Comparison of ENCODE assay signal across 19 cellular contexts in genomic region chrX:101682723-101683122, GRCh38. TPM values are rescaled to one million over a fixed set of nuclear protein-coding genes. Genes with fewer than 3 reads are reported as not detected.
A peak's percentile ranks its signal among the peaks of the same experiment; 100 is the strongest.
DNase-seq lines count a peak whose midpoint lies in the region; ATAC-seq, FAIRE-seq and TF ChIP-seq lines count a peak whose summit lies in the region.
"Had no signal": no experiment of that assay in that cellular context is flagged by ENCODE, and none has a peak within 500 bp of the region (broad histone marks: within the 10 kb centered on the region; RNA-seq: fewer than 3 reads in every experiment).

No MANE protein-coding gene starts in this region.

- H3K4me3 ChIP-seq in HUES48 (ENCODE audit: low read depth, low read length) (no peak overlapping the region), H1 (ENCODE audit: extremely low read depth in 1 of 4, insufficient read depth in 2 of 4, low read depth in 3 of 4, low read length in 4 of 4) (no peak overlapping the region), HepG2 (replicated peaks in 1 of 3; ENCODE audit: insufficient read depth in 1 of 3, low read depth in 2 of 3, low read length in 3 of 3) (no peak overlapping the region)
- no peak overlapping the region for H3K4me3 ChIP-seq in effector memory CD4-positive, alpha-beta T cell (ENCODE audit: insufficient read depth, low read depth, low read length, poor library complexity, severe bottlenecking)
- H3K4me3 ChIP-seq: adrenal gland, thoracic aorta had no signal

- H3K9me3 ChIP-seq in HUES48 (ENCODE audit: control insufficient read depth, insufficient read depth, low read length) (no peaks in the 10 kb centered on the region), H1 (ENCODE audit: insufficient read depth in 2 of 2, low read depth in 1 of 2, low read length in 1 of 2) (no peaks in the 10 kb centered on the region), HepG2 (ENCODE audit: low read length) (no peaks in the 10 kb centered on the region)
- H3K9me3 ChIP-seq in effector memory CD4-positive, alpha-beta T cell (ENCODE audit: control insufficient read depth, low read length), result no peaks in the 10 kb centered on the region
- H3K9me3 ChIP-seq: adrenal gland, thoracic aorta had no signal

- H2BK20ac ChIP-seq in H1 (ENCODE audit: low read length), result no peak overlapping the region

- H3K56ac ChIP-seq in H1 (replicated peaks; ENCODE audit: insufficient read length, low read depth, low read length), result no peak overlapping the region

- peak; percentile 4 for DNase-seq in Ammon's horn (ENCODE audit: low spot score)
- DNase-seq in H1 (ENCODE audit: low read depth in 1 of 2, low spot score in 2 of 2), result no peak
- DNase-seq in myocyte (ENCODE audit: low read depth), result peak; percentile 18
- no peak for DNase-seq in HepG2 (ENCODE audit: low spot score)
- DNase-seq in central memory CD4-positive, alpha-beta T cell, result no peak
- no peak for DNase-seq in HCEC 1CT
- DNase-seq in effector memory CD4-positive, alpha-beta T cell, result no peak
- DNase-seq: activated CD4-positive, alpha-beta T cell treated with anti-CD3 and anti-CD28 coated beads, Interleukin-2, amount 50 U/mL, for 1 hour; activated CD8-positive, alpha-beta memory T cell treated with anti-CD3 and anti-CD28 coated beads, Interleukin-2, amount 50 U/mL, for 48 hours; activated effector memory CD4-positive, alpha-beta T cell treated with Interleukin-2 at 50 U/mL for 16 hours; adrenal gland; DMS79 treated with DMSO at 0.1 percent for 48 hours; effector CD4-positive, alpha-beta T cell; NCI-H1694 treated with DMSO at 0.1 percent for 48 hours; NCI-H82; OCI-M1 had no signal

- no peaks in the 10 kb centered on the region for H4K20me1 ChIP-seq in H1 (replicated peaks in 1 of 2; ENCODE audit: control insufficient read depth in 1 of 2, insufficient read depth in 2 of 2, low read length in 2 of 2)
- no peaks in the 10 kb centered on the region for H4K20me1 ChIP-seq in HepG2 (ENCODE audit: insufficient read depth, low read length)

- TF ChIP-seq CTCF in H1 (IDR thresholded peaks at IDR 0.05; ENCODE audit: control extremely low read depth in 1 of 3, insufficient read depth in 1 of 3, low read depth in 1 of 3, low read length in 3 of 3) (no peak), HepG2 (CRISPR knock-in tag; IDR thresholded peaks at IDR 0.05) (no peak)

- H3K79me2 ChIP-seq in H1 (ENCODE audit: control insufficient read depth in 1 of 2, insufficient read depth in 2 of 2, low read length in 2 of 2) (no peaks in the 10 kb centered on the region), HepG2 (ENCODE audit: insufficient read depth, low read length) (no peaks in the 10 kb centered on the region)

- H2BK120ac ChIP-seq in H1 (replicated peaks; ENCODE audit: low read depth, low read length), result no peak overlapping the region

- no peak for TF ChIP-seq EP300 in H1 (IDR thresholded peaks at IDR 0.05; ENCODE audit: borderline replicate concordance in 1 of 2, low read depth in 2 of 2, low read length in 2 of 2)
- no peak for TF ChIP-seq EP300 in HepG2 (IDR thresholded peaks at IDR 0.05; ENCODE audit: low read depth in 2 of 2, low read length in 2 of 2)
- no peak for TF ChIP-seq EP300 in HepG2 (CRISPR knock-in tag; IDR thresholded peaks at IDR 0.05; ENCODE audit: borderline replicate concordance)

- no peak overlapping the region for H2AK5ac ChIP-seq in H1 (ENCODE audit: low read depth, low read length)

- no peak overlapping the region for H3K4ac ChIP-seq in H1 (replicated peaks; ENCODE audit: insufficient read length, low read depth, low read length)

- no peaks in the 10 kb centered on the region for H3K79me1 ChIP-seq in H1 (ENCODE audit: low read depth, low read length)

- H3K4me1 ChIP-seq in HUES48 (ENCODE audit: control insufficient read depth, insufficient read depth, low read length), result peaks cover 32% of the 10 kb centered on the region
- H3K4me1 ChIP-seq in H1 (replicated peaks in 1 of 4; ENCODE audit: control insufficient read depth in 3 of 4, insufficient read depth in 4 of 4, low read length in 3 of 4), result peaks cover 0 to 5% (median 0%) of the 10 kb centered on the region in 4 experiments; a peak in 3 of 7 replicates
- H3K4me1 ChIP-seq in HepG2 (ENCODE audit: insufficient read depth, low read length), result no peaks in the 10 kb centered on the region
- no peaks in the 10 kb centered on the region for H3K4me1 ChIP-seq in effector memory CD4-positive, alpha-beta T cell (ENCODE audit: control insufficient read depth, insufficient read depth, low read length, poor library complexity, severe bottlenecking)
- H3K4me1 ChIP-seq: adrenal gland had no signal

- TF ChIP-seq RAD21 in H1 (IDR thresholded peaks at IDR 0.05 in 1 of 2, conservative IDR thresholded peaks at IDR 0.05 in 1 of 2; ENCODE audit: low read depth in 2 of 2, low read length in 2 of 2), result no peak
- TF ChIP-seq RAD21 in HepG2 (CRISPR knock-in tag; IDR thresholded peaks at IDR 0.05), result no peak

- FAIRE-seq in H1 (lab: Jason Lieb, UNC) (no peak), HepG2 (lab: Jason Lieb, UNC) (no peak)
- FAIRE-seq: keratinocyte had no signal

- H3K9ac ChIP-seq in HUES48 (ENCODE audit: low read depth, low read length) (no peak overlapping the region), H1 (replicated peaks in 1 of 4; ENCODE audit: extremely low read depth in 1 of 4, low read depth in 3 of 4, low read length in 3 of 4) (no peak overlapping the region), HepG2 (ENCODE audit: insufficient read depth, low read depth, low read length) (no peak overlapping the region)

- H3K23me2 ChIP-seq in H1 (ENCODE audit: low read depth, low read length), result no peaks in the 10 kb centered on the region

- no peak overlapping the region for H3K18ac ChIP-seq in H1 (ENCODE audit: extremely low read depth, low read length)

- no peak overlapping the region for H4K91ac ChIP-seq in H1 (replicated peaks; ENCODE audit: insufficient read length, low read length)

- in situ Hi-C loops in HepG2 (cut with HindIII; ENCODE audit: extremely low pct_ligation_motif_present, low pct_unique_long_range_greater_than_20kb), result no loop called here

- ATAC-seq in HepG2, result no peak

- H3K23ac ChIP-seq in H1 (ENCODE audit: insufficient read length), result no peak overlapping the region

- H3K27ac ChIP-seq in HUES48 (ENCODE audit: low read depth, low read length) (peak overlapping the region; percentile 72), H1 (ENCODE audit: low read depth, low read length) (no peak overlapping the region), HepG2 (ENCODE audit: extremely low read length, insufficient read depth, low read length) (no peak overlapping the region)
- H3K27ac ChIP-seq in effector memory CD4-positive, alpha-beta T cell (ENCODE audit: insufficient read depth, low read length, poor library complexity, severe bottlenecking), result no peak overlapping the region
- H3K27ac ChIP-seq: adrenal gland, thoracic aorta had no signal

- no TSS peak for BruUV-seq in HepG2 (replicated peaks; lab: Mats Ljungman, UMichigan)

- TF ChIP-seq POLR2A in H1 (IDR thresholded peaks at IDR 0.05; ENCODE audit: control extremely low read depth in 1 of 2, low read depth in 2 of 2, low read length in 2 of 2) (no peak), HepG2 (IDR thresholded peaks at IDR 0.05; ENCODE audit: insufficient read depth in 1 of 2, low read depth in 2 of 2, low read length in 2 of 2) (no peak)

- H2BK5ac ChIP-seq in H1 (ENCODE audit: low read depth, low read length), result no peak overlapping the region

- intact Hi-C loops in HepG2 (cut with micrococcal nuclease; ENCODE audit: unreplicated experiment), result no loop called here

- H3K36me3 ChIP-seq in HUES48 (ENCODE audit: control insufficient read depth, insufficient read depth, low read length) (no peaks in the 10 kb centered on the region), H1 (ENCODE audit: control insufficient read depth in 2 of 4, insufficient read depth in 4 of 4, low read length in 3 of 4) (no peaks in the 10 kb centered on the region), HepG2 (replicated peaks in 1 of 2; ENCODE audit: control insufficient read depth in 1 of 2, insufficient read depth in 2 of 2, low read length in 2 of 2) (no peaks in the 10 kb centered on the region)
- H3K36me3 ChIP-seq in effector memory CD4-positive, alpha-beta T cell (ENCODE audit: control insufficient read depth, insufficient read depth, low read length), result no peaks in the 10 kb centered on the region
- H3K36me3 ChIP-seq: adrenal gland, thoracic aorta had no signal

- no peak overlapping the region for H4K8ac ChIP-seq in H1 (ENCODE audit: extremely low read depth, insufficient read depth, low read length)

- H3K27me3 ChIP-seq in HUES48 (ENCODE audit: control insufficient read depth, insufficient read depth, low read length) (no peaks in the 10 kb centered on the region), H1 (replicated peaks in 1 of 4; ENCODE audit: control insufficient read depth in 3 of 4, extremely low read depth in 1 of 4, insufficient read depth in 3 of 4, low read length in 3 of 4) (no peaks in the 10 kb centered on the region), HepG2 (ENCODE audit: control insufficient read depth in 1 of 2, insufficient read depth in 2 of 2, low read length in 2 of 2) (no peaks in the 10 kb centered on the region)
- no peaks in the 10 kb centered on the region for H3K27me3 ChIP-seq in effector memory CD4-positive, alpha-beta T cell (replicated peaks; ENCODE audit: control insufficient read depth, insufficient read depth, low read length, poor library complexity, severe bottlenecking)

- H2BK12ac ChIP-seq in H1 (ENCODE audit: low read depth, low read length), result no peak overlapping the region

- POLR2A ChIA-PET in H1 (lab: Charles Lee; ENCODE audit: partially characterized antibody) (interaction anchor here (0.7 kb wide), 1 partner anchor 26 kb away, joined by 3 read pairs; no protein-coding TSS in a partner anchor), HepG2 (lab: Yijun Ruan, JAX) (no interaction called here)

- H3K14ac ChIP-seq in H1 (ENCODE audit: insufficient read length), result no peak overlapping the region

- WGBS in H1 (ENCODE audit: extremely low coverage in 1 of 2, insufficient coverage in 1 of 2, insufficient read length in 1 of 2, insufficient replicate concordance in 2 of 2, low coverage in 1 of 2, low lambda C conversion rate in 2 of 2, missing lambda C conversion rate in 1 of 2), 2 experiments, result 58% methylated on average over 2 of the region's 2 CpGs; no CpG with 5 or more reads in 1 of the 2 experiments
- WGBS in HepG2 (ENCODE audit: low lambda C conversion rate), result 0% methylated on average over 1 of the region's 2 CpGs

- CTCF ChIA-PET in H1 (lab: Charles Lee; ENCODE audit: partially characterized antibody) (no interaction called here), HepG2 (lab: Yijun Ruan, JAX; ENCODE audit: low intra/inter-chr PET ratio, low total read pairs) (no interaction called here)

- no peak overlapping the region for H4K5ac ChIP-seq in H1 (ENCODE audit: insufficient read length, low read depth, low read length)

- H2AFZ ChIP-seq in H1 (ENCODE audit: low read length) (peak overlapping the region; percentile 44; the same call in 1 of the 2 replicates), HepG2 (ENCODE audit: low read length) (no peak overlapping the region)

- H3K4me2 ChIP-seq in H1 (ENCODE audit: insufficient read depth in 1 of 2, low read depth in 2 of 2, low read length in 2 of 2) (no peak overlapping the region), HepG2 (ENCODE audit: low read depth, low read length) (no peak overlapping the region)

- no peak overlapping the region for H2BK15ac ChIP-seq in H1 (ENCODE audit: low read length)

RNA-seq across cellular contexts. Expression of gene ARMCX2, which starts 23.1 kb away (rescaled TPM):
- 110 and 113 TPM in 2 replicates for total RNA-seq in H1 (2021; fragmentation: NEBNext Ultra II Directional; extraction: Animal tissue kit (Norgen Biotek cat#: 25700))
- polyA plus RNA-seq in H1 (2011; rRNA removed) (39.7 and 39.9 TPM in 2 replicates), HepG2 (2011; rRNA removed) (not detected in 2 replicates)
- 61.2 TPM for polyA plus RNA-seq in H1 (2011; cell fraction: cytosol; rRNA removed)
- 121 TPM for polyA plus RNA-seq in H1 (2011; cell fraction: nucleus; rRNA removed)
- polyA plus RNA-seq in H1 (2012, experiment 1 of 2), result 93.8 to 114 TPM (median 106 TPM) in 4 replicates
- 37.6 TPM for polyA plus RNA-seq in H1 (2012, experiment 2 of 2)
- polyA plus RNA-seq in H1 (2013, experiment 1 of 2), result 69.2 TPM
- polyA plus RNA-seq in H1 (2013, experiment 2 of 2), result 70.1 TPM
- 87.8 and 104 TPM in 2 replicates for polyA minus RNA-seq in H1 (2011; rRNA and poly(A)+ RNA removed)
- 38.1 TPM for polyA minus RNA-seq in H1 (2011; cell fraction: cytosol; rRNA and poly(A)+ RNA removed)
- polyA minus RNA-seq in H1 (2011; cell fraction: nucleus; rRNA and poly(A)+ RNA removed), result 35.1 TPM
- total RNA-seq in myocyte (158 and 192 TPM in 2 replicates), HepG2 (2016; rRNA removed; fragmentation: Illumina TruSeq; extraction: Trizol) (not detected in 2 replicates)
- polyA plus RNA-seq in myocyte (2012), result 142 TPM
- total RNA-seq in HepG2 (2016; cell fraction: cytosol; rRNA removed; fragmentation: Illumina TruSeq; extraction: Trizol; ENCODE audit: low read depth), result not detected in 2 replicates
- total RNA-seq in HepG2 (2016; cell fraction: insoluble cytoplasmic fraction; rRNA removed; fragmentation: Illumina TruSeq; extraction: Trizol), result not detected in 2 replicates
- total RNA-seq in HepG2 (2016; cell fraction: membrane; rRNA removed; fragmentation: Illumina TruSeq; extraction: Trizol), result not detected in 2 replicates
- not detected in 2 replicates for total RNA-seq in HepG2 (2016; cell fraction: nucleus; rRNA removed; fragmentation: Illumina TruSeq; extraction: Trizol)
- not detected in 2 replicates for polyA plus RNA-seq in HepG2 (2011; cell fraction: cytosol; rRNA removed)
- polyA plus RNA-seq in HepG2 (2011; cell fraction: nucleus; rRNA removed), result not detected in 2 replicates
- polyA plus RNA-seq in HepG2 (2012), result not detected in 2 replicates
- polyA plus RNA-seq in HepG2 (2016; cell fraction: cytosol; fragmentation: Illumina TruSeq; extraction: Trizol; ENCODE audit: low read depth), result not detected in 2 replicates
- not detected in 2 replicates for polyA plus RNA-seq in HepG2 (2016; cell fraction: insoluble cytoplasmic fraction; fragmentation: Illumina TruSeq; extraction: Trizol; ENCODE audit: low read depth)
- not detected in 2 replicates for polyA plus RNA-seq in HepG2 (2016; cell fraction: membrane; fragmentation: Illumina TruSeq; extraction: Trizol; ENCODE audit: low read depth)
- not detected in 2 replicates for polyA plus RNA-seq in HepG2 (2016; cell fraction: nucleus; fragmentation: Illumina TruSeq; extraction: Trizol; ENCODE audit: insufficient read depth, low read depth)
- 0.05 TPM in 1 of 2 replicates, not detected in the other for polyA minus RNA-seq in HepG2 (2011; rRNA and poly(A)+ RNA removed; ENCODE audit: low replicate concordance)
- not detected in 2 replicates for polyA minus RNA-seq in HepG2 (2011; cell fraction: cytosol; rRNA and poly(A)+ RNA removed)
- not detected in 2 replicates for polyA minus RNA-seq in HepG2 (2011; cell fraction: nucleus; rRNA and poly(A)+ RNA removed)

RNA-seq across cellular contexts. Expression of gene ARMCX3, which starts 59.8 kb away (rescaled TPM):
- 19.5 and 20.3 TPM in 2 replicates for total RNA-seq in H1 (2021; fragmentation: NEBNext Ultra II Directional; extraction: Animal tissue kit (Norgen Biotek cat#: 25700))
- polyA plus RNA-seq in H1 (2011; rRNA removed) (7.4 and 7.6 TPM in 2 replicates), HepG2 (2011; rRNA removed) (15.1 and 19.9 TPM in 2 replicates)
- polyA plus RNA-seq in H1 (2011; cell fraction: cytosol; rRNA removed), result 14.1 TPM
- 18.1 TPM for polyA plus RNA-seq in H1 (2011; cell fraction: nucleus; rRNA removed)
- 13.8 to 20.4 TPM (median 18.5 TPM) in 4 replicates for polyA plus RNA-seq in H1 (2012, experiment 1 of 2)
- 2.3 TPM for polyA plus RNA-seq in H1 (2012, experiment 2 of 2)
- polyA plus RNA-seq in H1 (2013, experiment 1 of 2), result 9.0 TPM
- polyA plus RNA-seq in H1 (2013, experiment 2 of 2), result 8.8 TPM
- 11.1 and 13.5 TPM in 2 replicates for polyA minus RNA-seq in H1 (2011; rRNA and poly(A)+ RNA removed)
- polyA minus RNA-seq in H1 (2011; cell fraction: cytosol; rRNA and poly(A)+ RNA removed), result 9.2 TPM
- polyA minus RNA-seq in H1 (2011; cell fraction: nucleus; rRNA and poly(A)+ RNA removed), result 17.1 TPM
- total RNA-seq in myocyte (97.5 and 116 TPM in 2 replicates), HepG2 (2016; rRNA removed; fragmentation: Illumina TruSeq; extraction: Trizol) (24.7 and 28.3 TPM in 2 replicates)
- polyA plus RNA-seq in myocyte (2012), result 103 TPM
- 4.5 and 5.5 TPM in 2 replicates for total RNA-seq in HepG2 (2016; cell fraction: cytosol; rRNA removed; fragmentation: Illumina TruSeq; extraction: Trizol; ENCODE audit: low read depth)
- 25.7 and 27.2 TPM in 2 replicates for total RNA-seq in HepG2 (2016; cell fraction: insoluble cytoplasmic fraction; rRNA removed; fragmentation: Illumina TruSeq; extraction: Trizol)
- total RNA-seq in HepG2 (2016; cell fraction: membrane; rRNA removed; fragmentation: Illumina TruSeq; extraction: Trizol), result 9.7 and 10.3 TPM in 2 replicates
- 22.4 and 25.9 TPM in 2 replicates for total RNA-seq in HepG2 (2016; cell fraction: nucleus; rRNA removed; fragmentation: Illumina TruSeq; extraction: Trizol)
- polyA plus RNA-seq in HepG2 (2011; cell fraction: cytosol; rRNA removed), result 8.5 and 14.0 TPM in 2 replicates
- polyA plus RNA-seq in HepG2 (2011; cell fraction: nucleus; rRNA removed), result 36.3 and 45.9 TPM in 2 replicates
- polyA plus RNA-seq in HepG2 (2012), result 25.8 and 30.7 TPM in 2 replicates
- polyA plus RNA-seq in HepG2 (2016; cell fraction: cytosol; fragmentation: Illumina TruSeq; extraction: Trizol; ENCODE audit: low read depth), result 2.9 and 3.3 TPM in 2 replicates
- 20.9 and 24.3 TPM in 2 replicates for polyA plus RNA-seq in HepG2 (2016; cell fraction: insoluble cytoplasmic fraction; fragmentation: Illumina TruSeq; extraction: Trizol; ENCODE audit: low read depth)
- 5.6 and 6.2 TPM in 2 replicates for polyA plus RNA-seq in HepG2 (2016; cell fraction: membrane; fragmentation: Illumina TruSeq; extraction: Trizol; ENCODE audit: low read depth)
- polyA plus RNA-seq in HepG2 (2016; cell fraction: nucleus; fragmentation: Illumina TruSeq; extraction: Trizol; ENCODE audit: insufficient read depth, low read depth), result 33.9 and 35.3 TPM in 2 replicates
- 12.6 and 30.8 TPM in 2 replicates for polyA minus RNA-seq in HepG2 (2011; rRNA and poly(A)+ RNA removed; ENCODE audit: low replicate concordance)
- 13.4 and 13.8 TPM in 2 replicates for polyA minus RNA-seq in HepG2 (2011; cell fraction: cytosol; rRNA and poly(A)+ RNA removed)
- 46.5 and 47.0 TPM in 2 replicates for polyA minus RNA-seq in HepG2 (2011; cell fraction: nucleus; rRNA and poly(A)+ RNA removed)

Comparison
In these comparisons a context has a peak if more than half of its experiments do, and no peak if none do; other contexts are left out.
1. DNase-seq: peak in Ammon's horn (single experiment) and myocyte (single experiment); none in H1 (0 of 2), HepG2 (single experiment), central memory CD4-positive, alpha-beta T cell (single experiment), HCEC 1CT (single experiment) and effector memory CD4-positive, alpha-beta T cell (0 of 3).
2. RNA of gene ARMCX2, which starts 23.1 kb away (total RNA-seq): 158 to 192 TPM in myocyte and 110 to 113 TPM in H1; not detected in HepG2; every median in the first group is over 100 times any median in the second.